In the genomic region with DNA sequence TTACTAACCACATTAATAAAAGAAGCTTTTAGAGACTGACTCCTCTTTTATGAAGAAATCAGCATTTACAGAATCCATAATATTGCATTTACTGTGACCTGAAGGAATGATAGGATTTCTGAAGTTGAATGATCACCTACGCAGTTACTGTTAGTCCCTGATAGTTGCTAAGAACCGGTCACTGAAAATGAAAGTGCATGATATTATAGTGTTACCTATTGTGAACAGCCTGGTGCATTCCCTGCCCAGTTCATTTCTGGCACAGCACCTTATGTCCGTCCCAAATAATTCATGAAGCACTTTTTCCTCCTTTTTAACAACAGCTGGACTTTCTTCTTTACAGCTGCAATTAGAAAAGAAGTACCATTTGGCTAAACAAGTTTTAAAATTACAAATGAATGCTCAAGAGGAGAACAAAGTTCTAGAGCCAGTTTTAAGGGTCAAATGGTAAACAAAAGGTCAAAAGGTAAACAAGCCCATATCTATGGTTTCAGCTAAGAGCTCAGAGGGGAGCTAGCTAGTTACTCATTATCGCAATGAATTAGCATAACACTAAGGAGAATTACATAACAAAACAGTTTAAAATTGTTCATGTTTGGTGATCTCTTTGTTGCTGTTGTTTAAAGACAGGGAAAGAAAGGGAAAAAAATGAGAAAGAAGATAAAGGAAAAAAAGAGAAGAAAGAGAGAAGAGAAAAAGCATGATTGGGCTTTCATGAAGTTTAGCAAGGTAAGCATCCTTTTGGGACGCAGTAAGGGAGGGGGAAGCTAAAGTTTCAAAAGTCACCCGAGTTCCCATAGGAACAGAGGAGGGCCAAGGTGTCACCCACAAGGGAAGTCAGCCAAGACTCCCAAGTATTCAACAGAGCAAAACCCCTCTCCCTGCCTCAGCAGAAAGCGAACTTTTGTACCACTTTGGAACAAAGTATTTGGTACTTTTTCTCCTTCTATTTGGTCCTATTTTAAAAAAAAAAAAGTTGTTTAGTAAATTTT, we compare ENCODE assay signal across 11 cellular contexts. TPM values are rescaled to one million over a fixed set of nuclear protein-coding genes. Genes with fewer than 3 reads are reported as not detected.
DNase-seq lines count a peak whose midpoint lies in the region; ATAC-seq, FAIRE-seq and TF ChIP-seq lines count a peak whose summit lies in the region.
"Had no signal": no experiment of that assay in that cellular context is flagged by ENCODE, and none has a peak within 500 bp of the region (broad histone marks: within the 10 kb centered on the region; RNA-seq: fewer than 3 reads in every experiment).

No MANE protein-coding gene starts in this region.

- ATAC-seq in GM21515 (IDR thresholded peaks at IDR 0.05; ENCODE audit: unreplicated experiment) = peak; percentile 49
- peak; percentile 52 for ATAC-seq in HG03175 (IDR thresholded peaks at IDR 0.05; ENCODE audit: unreplicated experiment)
- ATAC-seq in GM21360 (IDR thresholded peaks at IDR 0.05; ENCODE audit: unreplicated experiment) = no peak
- ATAC-seq: heart left ventricle had no signal

- no peak overlapping the region for H2AFZ ChIP-seq in hepatocyte

- no peaks in the 10 kb centered on the region for H4K20me1 ChIP-seq in hepatocyte (ENCODE audit: insufficient read depth, poor library complexity, severe bottlenecking)

- no peaks in the 10 kb centered on the region for H3K9me2 ChIP-seq in hepatocyte (replicated peaks; ENCODE audit: insufficient read depth)

- no peaks in the 10 kb centered on the region for H3K79me2 ChIP-seq in hepatocyte

- no peaks in the 10 kb centered on the region for H3K27me3 ChIP-seq in hepatocyte

- DNase-seq in GM12892 (ENCODE audit: insufficient read length) (no peak), hepatocyte (ENCODE audit: low spot score) (no peak), cardiac septum (ENCODE audit: low spot score) (no peak)
- no peak for DNase-seq in activated naive CD4-positive, alpha-beta T cell treated with Interleukin-2 at 50 U/mL for 16 hours
- DNase-seq in stimulated activated CD4-positive, alpha-beta T cell treated with anti-CD3 and anti-CD28 coated beads, Interleukin-4, amount 100 ng/mL, for 24 hours = no peak
- DNase-seq: heart left ventricle had no signal

- 32% methylated on average over 7 of the region's 7 CpGs for WGBS in hepatocyte (ENCODE audit: low lambda C conversion rate, missing lambda C conversion rate)

- no peak for TF ChIP-seq POLR2A in GM12892 (IDR thresholded peaks at IDR 0.05; ENCODE audit: low read depth, low read length)

- H3K9me3 ChIP-seq in hepatocyte (ENCODE audit: low read depth) = no peaks in the 10 kb centered on the region
- H3K9me3 ChIP-seq: heart left ventricle had no signal

- H3K4me3 ChIP-seq in hepatocyte = no peak overlapping the region
- H3K4me3 ChIP-seq: heart left ventricle had no signal

- intact Hi-C loops in cardiac septum (cut with DNase I) = no loop called here

- H3K27ac ChIP-seq in hepatocyte = no peak overlapping the region
- H3K27ac ChIP-seq: heart left ventricle had no signal

- TF ChIP-seq CTCF in hepatocyte (IDR thresholded peaks at IDR 0.05; ENCODE audit: poor library complexity) = no peak

- FAIRE-seq in GM12892 (lab: Jason Lieb, UNC) = peak; percentile 89

- no peaks in the 10 kb centered on the region for H3K4me1 ChIP-seq in hepatocyte (ENCODE audit: insufficient read depth)
- H3K4me1 ChIP-seq: heart left ventricle had no signal

- H3K4me2 ChIP-seq in hepatocyte = peak overlapping the region; percentile 5

- no peaks in the 10 kb centered on the region for H3K36me3 ChIP-seq in hepatocyte (replicated peaks; ENCODE audit: insufficient read depth, low read depth)
- H3K36me3 ChIP-seq: heart left ventricle had no signal

RNA-seq across cellular contexts. Expression of a gene that starts 50.2 kb away (rescaled TPM):
- 0.40 TPM for polyA plus RNA-seq in GM12892 (2012; ENCODE audit: missing spikeins)
- total RNA-seq in hepatocyte (0.10 TPM in 1 of 2 replicates, not detected in the other), cardiac septum (0.05 TPM)
- 0.09 and 0.29 TPM in 2 replicates for polyA plus RNA-seq in hepatocyte
- total RNA-seq: dermis microvascular lymphatic vessel endothelial cell, G401 had no signal
